Comparison of ENCODE assay signal across 8 cellular contexts in the genomic region with DNA sequence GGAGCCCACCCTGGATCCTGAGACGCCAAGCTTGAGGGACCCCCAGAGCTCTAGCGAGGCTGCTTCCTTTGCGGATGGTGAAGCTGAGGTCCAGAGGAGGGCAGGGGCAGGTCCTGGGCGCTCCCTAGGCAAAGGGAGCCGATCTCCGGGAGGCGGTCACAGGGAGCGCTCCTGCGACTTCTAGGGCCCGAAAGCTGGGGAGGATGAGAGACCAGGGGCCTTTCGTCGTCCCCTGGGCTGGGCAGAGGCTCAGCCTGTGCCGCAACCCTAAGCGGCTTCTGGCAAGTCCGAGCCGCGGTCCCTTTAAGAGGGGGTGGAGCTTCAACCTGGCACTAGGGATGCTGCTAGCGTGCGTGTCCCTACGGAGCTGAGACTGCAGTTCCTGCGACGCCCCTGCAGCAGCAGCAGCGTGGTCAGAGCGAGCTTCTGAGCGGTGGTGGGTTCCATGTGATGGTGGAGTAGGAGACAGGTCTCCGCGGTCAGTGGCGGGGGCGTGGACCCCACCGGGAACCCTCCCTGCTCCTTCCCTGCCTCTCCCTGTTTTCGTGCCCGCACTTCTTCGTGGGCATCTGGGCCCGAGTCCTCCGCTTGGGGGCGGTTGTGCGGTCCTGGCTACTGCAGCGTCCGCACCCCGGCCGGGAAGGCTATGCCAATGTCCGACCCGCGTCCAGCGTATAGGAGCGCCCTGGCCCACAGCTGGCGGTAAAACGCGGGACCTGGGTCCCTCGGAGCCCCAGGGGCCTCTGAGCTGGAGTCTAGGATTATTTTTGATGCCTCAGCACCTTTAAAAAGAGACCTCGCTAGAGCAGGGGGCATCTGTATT.
DNase-seq lines count a peak whose midpoint lies in the region; ATAC-seq and TF ChIP-seq lines count a peak whose summit lies in the region.

No MANE protein-coding gene starts in this region.

- H3K4me1 ChIP-seq in right lobe of liver = peaks cover 0 to 4% (median 0%) of the 10 kb centered on the region in 4 donors

- intact Hi-C loops in right lobe of liver (cut with DNase I) = no loop called here

- ATAC-seq in GM19025 (IDR thresholded peaks at IDR 0.05; ENCODE audit: low read depth, unreplicated experiment) (peak; percentile 99), HG03196 (IDR thresholded peaks at IDR 0.05; ENCODE audit: unreplicated experiment) (peak; percentile 99), right lobe of liver (peak; percentile 98 to 99 (median 99))

- no peaks in the 10 kb centered on the region for H3K36me3 ChIP-seq in right lobe of liver

- no peaks in the 10 kb centered on the region for H3K27me3 ChIP-seq in right lobe of liver

- H3K27ac ChIP-seq in right lobe of liver = peak overlapping the region; percentile 61 to 71 (median 67)

- H3K9me3 ChIP-seq in right lobe of liver = no peaks in the 10 kb centered on the region

- DNase-seq in AG20443 (ENCODE audit: low spot score) (peak; percentile 87), NCI-H510A treated with DMSO at 0.1 percent for 48 hours (lab: John Stamatoyannopoulos, UW) (peak; percentile 69), dermis microvascular lymphatic vessel endothelial cell (ENCODE audit: low read depth in 2 of 2) (peak; percentile 85 to 96), right lobe of liver (peak; percentile 82 to 89 (median 87))
- DNase-seq in activated CD4-positive, alpha-beta T cell treated with anti-CD3 and anti-CD28 coated beads, Interleukin-2, amount 50 U/mL, for 4 hours = peak; percentile 68 to 73
- DNase-seq in stimulated activated CD4-positive, alpha-beta T cell treated with anti-CD3 and anti-CD28 coated beads, Interleukin-4, amount 100 ng/mL, for 4 hours = peak; percentile 67 to 76

- peak in 3 of 4 donors; percentile 16 to 26 (median 19) for TF ChIP-seq CTCF in right lobe of liver (IDR thresholded peaks at IDR 0.05)

- no peak for TF ChIP-seq POLR2A in right lobe of liver (IDR thresholded peaks at IDR 0.05)

- WGBS in right lobe of liver (ENCODE audit: insufficient coverage, low coverage, low lambda C conversion rate, missing lambda C conversion rate) = 0% methylated on average over 4 of the region's 51 CpGs

- peak overlapping the region; percentile 56 to 58 (median 58) for H3K4me3 ChIP-seq in right lobe of liver

Comparison
In these comparisons a context has a peak if more than half of its experiments do, and no peak if none do; other contexts are left out.
1. Peak in every context shown above with its lines: DNase-seq, ATAC-seq, H3K4me3 ChIP-seq and H3K27ac ChIP-seq.